ENCODE assay signal across 1 cellular context in the genomic region with DNA sequence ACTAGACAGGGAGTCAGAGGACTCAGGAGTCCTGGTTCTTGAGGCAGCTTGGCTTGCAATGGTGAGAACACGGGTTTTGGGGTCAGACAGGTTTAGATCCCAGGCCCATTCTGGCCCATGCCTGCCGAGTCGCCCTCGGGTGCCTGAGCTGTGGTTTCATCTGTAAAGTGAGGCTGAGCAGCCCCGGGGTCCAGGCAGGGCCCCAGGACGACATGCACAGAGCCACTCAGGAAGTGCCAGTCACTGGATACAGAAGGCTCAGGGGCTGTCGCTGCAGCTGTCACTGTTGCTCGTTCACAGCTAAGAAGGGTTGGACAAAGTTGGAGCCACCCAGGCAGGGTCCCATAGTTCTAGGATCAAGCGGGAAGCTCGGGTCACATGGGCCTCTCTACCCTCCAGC.
TF ChIP-seq lines count a peak whose summit lies in the region.

No MANE protein-coding gene starts in this region.

TF ChIP-seq in H1, 55 proteins besides CTCF, POLR2A, EP300 and RAD21 (continued from another document):
- TF ChIP-seq POU5F1 (IDR thresholded peaks at IDR 0.05; ENCODE audit: low read depth, low read length) (no peak), EGR1 (IDR thresholded peaks at IDR 0.05; ENCODE audit: borderline replicate concordance, low read depth, low read length) (no peak), JUND (IDR thresholded peaks at IDR 0.05; ENCODE audit: low read length) (no peak), TAF7 (optimal IDR thresholded peaks at IDR 0.05; ENCODE audit: borderline replicate concordance, low read depth, low read length) (no peak)
TF ChIP-seq in H1: peak in this region for 0.
